8 cellular contexts compared by ENCODE assay signal in genomic region chr17:82458885-82459424, GRCh38. TPM values are rescaled to one million over a fixed set of nuclear protein-coding genes. Genes with fewer than 3 reads are reported as not detected.
DNase-seq lines count a peak whose midpoint lies in the region; ATAC-seq, FAIRE-seq and TF ChIP-seq lines count a peak whose summit lies in the region.

No MANE protein-coding gene starts in this region.

- no peak for TF ChIP-seq POLR2A in GM12878 (IDR thresholded peaks at IDR 0.05; ENCODE audit: low read depth, low read length)
- TF ChIP-seq POLR2A in H54 (IDR thresholded peaks at IDR 0.05; ENCODE audit: low read depth, low read length): no peak

- peaks cover 10% of the 10 kb centered on the region for H3K79me2 ChIP-seq in GM12878 (ENCODE audit: control insufficient read depth, insufficient read depth, low read length)

- peak overlapping the region; percentile 58 for H3K27ac ChIP-seq in GM12878 (ENCODE audit: control insufficient read depth, insufficient read depth)

- CTCF ChIA-PET in GM12878 (lab: Yijun Ruan, JAX): interaction anchor here (2.0 kb wide), 1 partner anchor 92 kb away, joined by 6 read pairs; no protein-coding TSS in a partner anchor

- DNase-seq in AG08395 (ENCODE audit: low spot score): peak; percentile 17
- DNase-seq in M059J (ENCODE audit: low read depth): peak; percentile 51
- DNase-seq in GM12878 (ENCODE audit: low read depth, low spot score): no peak
- DNase-seq in islet precursor cell: peak; percentile 69
- no peak for DNase-seq in stimulated activated naive B cell treated with anti-CD40 and anti-IgM and Interleukin-4, amounts not matched to agents 10 μg/mL and 1 μg/mL and 100 μg/mL, for 72 hours
- DNase-seq in effector CD8-positive, alpha-beta T cell (lab: John Stamatoyannopoulos, UW): no peak
- no peak for DNase-seq in H54 (ENCODE audit: insufficient read length, low spot score)

- no peak for TF ChIP-seq EP300 in GM12878 (IDR thresholded peaks at IDR 0.05; ENCODE audit: borderline replicate concordance in 1 of 2, control insufficient read depth in 1 of 2, low read depth in 2 of 2, low read length in 2 of 2)

- H3K4me1 ChIP-seq in GM12878 (ENCODE audit: control insufficient read depth, insufficient read depth, low read length): peaks cover 6% of the 10 kb centered on the region

- H3K27me3 ChIP-seq in GM12878 (replicated peaks in 1 of 2; ENCODE audit: control insufficient read depth in 2 of 2, insufficient read depth in 2 of 2, low read length in 1 of 2): no peaks in the 10 kb centered on the region

- peaks cover 20 to 37% of the 10 kb centered on the region in 2 donors for H3K4me1 Mint-ChIP-seq in stimulated activated naive B cell treated with anti-CD40 and anti-IgM and Interleukin-4, amounts not matched to agents 10 μg/mL and 1 μg/mL and 100 μg/mL, for 72 hours

- FAIRE-seq in GM12878 (lab: Jason Lieb, UNC) (no peak), H54 (lab: Jason Lieb, UNC) (no peak)

- SMC1A ChIA-PET in GM12878 (lab: Charles Lee; ENCODE audit: uncharacterized antibody, unreplicated experiment): no interaction called here

- TSS peak; percentile 52 for BruUV-seq in GM12878 (replicated peaks; lab: Mats Ljungman, UMichigan)

- H4K20me1 ChIP-seq in GM12878 (ENCODE audit: control insufficient read depth, insufficient read depth): no peaks in the 10 kb centered on the region

- peak overlapping the region; percentile 53 for H2AFZ ChIP-seq in GM12878 (ENCODE audit: control insufficient read depth, low read depth, low read length)

- H3K27ac Mint-ChIP-seq in stimulated activated naive B cell treated with anti-CD40 and anti-IgM and Interleukin-4, amounts not matched to agents 10 μg/mL and 1 μg/mL and 100 μg/mL, for 72 hours: peak overlapping the region; percentile 96

- TF ChIP-seq CTCF in GM12878 (IDR thresholded peaks at IDR 0.05 in 2 of 3, conservative IDR thresholded peaks at IDR 0.05 in 1 of 3; ENCODE audit: control insufficient read depth in 2 of 3, extremely low read depth in 1 of 3, insufficient read depth in 1 of 3, low read depth in 3 of 3, low read length in 3 of 3): no peak

- no peak for TF ChIP-seq RAD21 in GM12878 (IDR thresholded peaks at IDR 0.05; ENCODE audit: insufficient read depth, low read depth, low read length)

- H3K4me3 Mint-ChIP-seq in stimulated activated naive B cell treated with anti-CD40 and anti-IgM and Interleukin-4, amounts not matched to agents 10 μg/mL and 1 μg/mL and 100 μg/mL, for 72 hours: peak overlapping the region; percentile 93 to 94

- no peaks in the 10 kb centered on the region for H3K9me3 Mint-ChIP-seq in stimulated activated naive B cell treated with anti-CD40 and anti-IgM and Interleukin-4, amounts not matched to agents 10 μg/mL and 1 μg/mL and 100 μg/mL, for 72 hours

- peak overlapping the region; percentile 79 for H3K4me2 ChIP-seq in GM12878 (ENCODE audit: control insufficient read depth, insufficient read depth)

- POLR2A ChIA-PET in GM12878 (lab: Charles Lee): interaction anchor here (0.6 to 1.8 kb wide), 5 partner anchors 10 to 132 kb away, joined by 3 to 16 read pairs (median 3); no protein-coding TSS in a partner anchor

- peak overlapping the region; percentile 92 for H3K4me3 ChIP-seq in GM12878

- WGBS in GM12878 (ENCODE audit: insufficient coverage, insufficient replicate concordance, low lambda C conversion rate, missing lambda C conversion rate): 1% methylated on average over 62 of the region's 62 CpGs

- intact Hi-C loops in GM12878 (cut with micrococcal nuclease; ENCODE audit: unreplicated experiment): loop anchor here (1.0 kb wide), 2 partner anchors 10 to 35 kb away; no protein-coding TSS in a partner anchor

- H3K9ac ChIP-seq in GM12878 (ENCODE audit: control insufficient read depth, insufficient read depth, low read length): peak overlapping the region; percentile 92

- in situ Hi-C loops in GM12878 (cut with MboI): no loop called here

- peaks cover 20 to 25% of the 10 kb centered on the region in 2 donors for H3K36me3 Mint-ChIP-seq in stimulated activated naive B cell treated with anti-CD40 and anti-IgM and Interleukin-4, amounts not matched to agents 10 μg/mL and 1 μg/mL and 100 μg/mL, for 72 hours

- peaks cover 9 to 26% of the 10 kb centered on the region in 2 experiments for H3K36me3 ChIP-seq in GM12878 (ENCODE audit: control insufficient read depth in 2 of 2, insufficient read depth in 2 of 2, low read length in 1 of 2)

- ATAC-seq in GM18498 (IDR thresholded peaks at IDR 0.05; ENCODE audit: unreplicated experiment): peak; percentile 14
- peak; percentile 30 for ATAC-seq in GM12878
- no peak for ATAC-seq in stimulated activated naive B cell treated with anti-CD40 and anti-IgM and Interleukin-4, amounts not matched to agents 10 μg/mL and 1 μg/mL and 100 μg/mL, for 72 hours (replicated peaks)

- RAD21 ChIA-PET in GM12878 (lab: Charles Lee; ENCODE audit: unreplicated experiment): interaction anchor here (1.4 kb wide), 1 partner anchor 92 kb away, joined by 3 read pairs; no protein-coding TSS in a partner anchor

- H3K9me3 ChIP-seq in GM12878 (replicated peaks; ENCODE audit: control insufficient read depth, insufficient read depth, low read length): no peaks in the 10 kb centered on the region

- H3K27me3 Mint-ChIP-seq in stimulated activated naive B cell treated with anti-CD40 and anti-IgM and Interleukin-4, amounts not matched to agents 10 μg/mL and 1 μg/mL and 100 μg/mL, for 72 hours: no peaks in the 10 kb centered on the region

RNA-seq across cellular contexts. Expression of gene NARF, which starts 0.4 kb away (rescaled TPM):
- 68.2 and 84.2 TPM in 2 replicates for total RNA-seq in M059J (2014; rRNA removed; shearing (Covaris generic))
- total RNA-seq in GM12878 (2013; cell fraction: nucleolus; rRNA removed): 167 and 178 TPM in 2 replicates
- total RNA-seq in GM12878 (2014; rRNA removed) (35.5 and 44.1 TPM in 2 replicates), GM12878 (2014; rRNA removed; fragmentation: Illumina TruSeq; extraction: Trizol) (29.2 and 29.4 TPM in 2 replicates), GM12878 (2021) (65.3 and 65.8 TPM in 2 replicates)
- polyA plus RNA-seq in GM12878 (2011; ENCODE audit: low read depth): 72.0 TPM
- polyA plus RNA-seq in GM12878 (2011; rRNA removed) (120 and 138 TPM in 2 replicates), GM12878 (2014; fragmentation: Illumina TruSeq; extraction: Trizol) (22.4 and 42.7 TPM in 2 replicates), GM12878 (2014; fragmentation: Nextera tagmentation; extraction: Ambion mirVana) (10 to 100 TPM; 16.7 to 27.4 TPM), GM12878 (2014; rRNA removed) (50.9 and 56.1 TPM in 2 replicates), GM12878 (2016; fragmentation: Nextera tagmentation; extraction: Ambion mirVana) (100 to 1,000 TPM; 115 to 126 TPM)
- polyA plus RNA-seq in GM12878 (2011; cell fraction: cytosol; rRNA removed): 128 and 152 TPM in 2 replicates
- polyA plus RNA-seq in GM12878 (2011; cell fraction: nucleus; rRNA removed): 170 and 183 TPM in 2 replicates
- 120 and 130 TPM in 2 replicates for polyA plus RNA-seq in GM12878 (2012)
- polyA minus RNA-seq in GM12878 (2011; rRNA and poly(A)+ RNA removed): 81.9 and 82.4 TPM in 2 replicates
- 27.1 and 29.1 TPM in 2 replicates for polyA minus RNA-seq in GM12878 (2011; cell fraction: cytosol; rRNA and poly(A)+ RNA removed)
- polyA minus RNA-seq in GM12878 (2011; cell fraction: nucleus; rRNA and poly(A)+ RNA removed): 29.7 and 37.7 TPM in 2 replicates

RNA-seq across cellular contexts. Expression of gene CYBC1, which starts 8.4 kb away (rescaled TPM):
- total RNA-seq in M059J (2014; rRNA removed; shearing (Covaris generic)): 45.1 and 55.5 TPM in 2 replicates
- 374 and 423 TPM in 2 replicates for total RNA-seq in GM12878 (2013; cell fraction: nucleolus; rRNA removed)
- total RNA-seq in GM12878 (2014; rRNA removed) (119 and 141 TPM in 2 replicates), GM12878 (2014; rRNA removed; fragmentation: Illumina TruSeq; extraction: Trizol) (93.1 and 97.9 TPM in 2 replicates), GM12878 (2021) (156 and 159 TPM in 2 replicates)
- 98.7 TPM for polyA plus RNA-seq in GM12878 (2011; ENCODE audit: low read depth)
- polyA plus RNA-seq in GM12878 (2011; rRNA removed) (101 and 125 TPM in 2 replicates), GM12878 (2014; fragmentation: Illumina TruSeq; extraction: Trizol) (81.7 and 120 TPM in 2 replicates), GM12878 (2014; fragmentation: Nextera tagmentation; extraction: Ambion mirVana) (1 to 10 TPM; 4.2 to 8.5 TPM), GM12878 (2014; rRNA removed) (162 and 194 TPM in 2 replicates), GM12878 (2016; fragmentation: Nextera tagmentation; extraction: Ambion mirVana) (100 to 1,000 TPM; 150 to 157 TPM)
- polyA plus RNA-seq in GM12878 (2011; cell fraction: cytosol; rRNA removed): 197 and 266 TPM in 2 replicates
- 419 and 530 TPM in 2 replicates for polyA plus RNA-seq in GM12878 (2011; cell fraction: nucleus; rRNA removed)
- polyA plus RNA-seq in GM12878 (2012): 155 and 177 TPM in 2 replicates
- polyA minus RNA-seq in GM12878 (2011; rRNA and poly(A)+ RNA removed): 79.4 and 160 TPM in 2 replicates
- 79.5 and 85.7 TPM in 2 replicates for polyA minus RNA-seq in GM12878 (2011; cell fraction: cytosol; rRNA and poly(A)+ RNA removed)
- 112 and 194 TPM in 2 replicates for polyA minus RNA-seq in GM12878 (2011; cell fraction: nucleus; rRNA and poly(A)+ RNA removed)

RNA-seq across cellular contexts. Expression of gene OGFOD3, which starts 40.6 kb away (rescaled TPM):
- 34.5 and 57.7 TPM in 2 replicates for total RNA-seq in M059J (2014; rRNA removed; shearing (Covaris generic))
- 32.4 and 38.4 TPM in 2 replicates for total RNA-seq in GM12878 (2013; cell fraction: nucleolus; rRNA removed)
- total RNA-seq in GM12878 (2014; rRNA removed) (21.0 TPM in 2 replicates), GM12878 (2014; rRNA removed; fragmentation: Illumina TruSeq; extraction: Trizol) (10.3 and 11.6 TPM in 2 replicates), GM12878 (2021) (25.8 and 29.6 TPM in 2 replicates)
- polyA plus RNA-seq in GM12878 (2011; ENCODE audit: low read depth): 6.8 TPM
- polyA plus RNA-seq in GM12878 (2011; rRNA removed) (10.8 and 16.9 TPM in 2 replicates), GM12878 (2014; fragmentation: Illumina TruSeq; extraction: Trizol) (4.2 and 10.2 TPM in 2 replicates), GM12878 (2014; fragmentation: Nextera tagmentation; extraction: Ambion mirVana) (1 to 10 TPM in 1 of 2 experiments, under 1 TPM in 1; 0.48 to 2.4 TPM), GM12878 (2014; rRNA removed) (19.6 and 23.7 TPM in 2 replicates), GM12878 (2016; fragmentation: Nextera tagmentation; extraction: Ambion mirVana) (10 to 100 TPM; 25.9 to 28.4 TPM)
- 31.6 and 39.7 TPM in 2 replicates for polyA plus RNA-seq in GM12878 (2011; cell fraction: cytosol; rRNA removed)
- polyA plus RNA-seq in GM12878 (2011; cell fraction: nucleus; rRNA removed): 33.0 and 43.8 TPM in 2 replicates
- polyA plus RNA-seq in GM12878 (2012): 15.1 and 18.3 TPM in 2 replicates
- 18.4 and 28.0 TPM in 2 replicates for polyA minus RNA-seq in GM12878 (2011; rRNA and poly(A)+ RNA removed)
- 12.6 and 16.9 TPM in 2 replicates for polyA minus RNA-seq in GM12878 (2011; cell fraction: cytosol; rRNA and poly(A)+ RNA removed)
- polyA minus RNA-seq in GM12878 (2011; cell fraction: nucleus; rRNA and poly(A)+ RNA removed): 5.7 and 14.4 TPM in 2 replicates

RNA-seq across cellular contexts. Expression of gene HEXD, which starts 40.8 kb away (rescaled TPM):
- total RNA-seq in M059J (2014; rRNA removed; shearing (Covaris generic)): 4.6 and 7.3 TPM in 2 replicates
- 34.6 and 37.8 TPM in 2 replicates for total RNA-seq in GM12878 (2013; cell fraction: nucleolus; rRNA removed)
- total RNA-seq in GM12878 (2014; rRNA removed) (10.8 and 12.7 TPM in 2 replicates), GM12878 (2014; rRNA removed; fragmentation: Illumina TruSeq; extraction: Trizol) (5.8 and 6.4 TPM in 2 replicates), GM12878 (2021) (15.9 and 16.4 TPM in 2 replicates)
- polyA plus RNA-seq in GM12878 (2011; ENCODE audit: low read depth): 4.9 TPM
- polyA plus RNA-seq in GM12878 (2011; rRNA removed) (5.1 and 7.6 TPM in 2 replicates), GM12878 (2014; fragmentation: Illumina TruSeq; extraction: Trizol) (5.0 and 6.3 TPM in 2 replicates), GM12878 (2014; fragmentation: Nextera tagmentation; extraction: Ambion mirVana) (1 to 10 TPM; 1.6 to 1.9 TPM), GM12878 (2014; rRNA removed) (21.9 and 24.2 TPM in 2 replicates), GM12878 (2016; fragmentation: Nextera tagmentation; extraction: Ambion mirVana) (1 to 10 TPM; 4.9 to 8.7 TPM)
- polyA plus RNA-seq in GM12878 (2011; cell fraction: cytosol; rRNA removed): 7.5 and 11.0 TPM in 2 replicates
- polyA plus RNA-seq in GM12878 (2011; cell fraction: nucleus; rRNA removed): 119 and 120 TPM in 2 replicates
- polyA plus RNA-seq in GM12878 (2012): 9.6 and 13.9 TPM in 2 replicates
- polyA minus RNA-seq in GM12878 (2011; rRNA and poly(A)+ RNA removed): 2.5 and 5.6 TPM in 2 replicates
- polyA minus RNA-seq in GM12878 (2011; cell fraction: cytosol; rRNA and poly(A)+ RNA removed): 2.1 TPM in 2 replicates
- 8.1 and 10.9 TPM in 2 replicates for polyA minus RNA-seq in GM12878 (2011; cell fraction: nucleus; rRNA and poly(A)+ RNA removed)

Comparison
In these comparisons a context has a peak if more than half of its experiments do, and no peak if none do; other contexts are left out.
1. DNase-seq: peak in AG08395 (single experiment), M059J (single experiment) and islet precursor cell (single experiment); none in GM12878 (single experiment), stimulated activated naive B cell treated with anti-CD40 and anti-IgM and Interleukin-4, amounts not matched to agents 10 μg/mL and 1 μg/mL and 100 μg/mL, for 72 hours (single experiment), effector CD8-positive, alpha-beta T cell (single experiment) and H54 (single experiment).
2. ATAC-seq: peak in GM18498 (single experiment) and GM12878 (single experiment); none in stimulated activated naive B cell treated with anti-CD40 and anti-IgM and Interleukin-4, amounts not matched to agents 10 μg/mL and 1 μg/mL and 100 μg/mL, for 72 hours (0 of 2).